ENCODE assay signal across 1 cellular context in the genomic region with DNA sequence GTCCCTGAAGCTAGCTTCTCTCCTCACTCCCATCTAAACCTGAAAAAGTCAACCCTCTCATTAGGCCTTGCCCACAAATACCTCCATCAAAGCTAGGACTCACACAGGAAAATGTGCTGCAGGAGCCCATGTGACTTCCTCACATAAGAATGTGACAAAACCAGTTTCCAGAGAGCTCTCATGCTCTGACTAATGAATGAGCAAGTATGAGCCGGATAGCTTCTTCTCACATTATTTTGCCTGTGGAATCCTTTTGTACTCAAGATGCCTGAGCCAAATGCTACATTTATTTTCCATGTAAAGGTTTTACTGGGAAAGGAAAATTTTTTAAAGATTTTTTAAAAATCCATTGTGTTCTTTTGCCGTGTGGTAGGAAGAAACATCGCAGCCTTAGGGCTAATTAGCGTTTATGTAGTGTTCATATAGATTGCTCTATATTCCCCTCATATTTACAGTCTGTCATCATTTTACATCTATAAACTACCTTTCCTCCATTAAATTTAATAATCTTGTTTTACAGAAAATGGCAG.
TF ChIP-seq lines count a peak whose summit lies in the region.

No MANE protein-coding gene starts in this region.

TF ChIP-seq in IMR-90, 13 proteins besides CTCF, POLR2A, EP300 and RAD21 (continued from another document):
- TF ChIP-seq, protein P1, sequence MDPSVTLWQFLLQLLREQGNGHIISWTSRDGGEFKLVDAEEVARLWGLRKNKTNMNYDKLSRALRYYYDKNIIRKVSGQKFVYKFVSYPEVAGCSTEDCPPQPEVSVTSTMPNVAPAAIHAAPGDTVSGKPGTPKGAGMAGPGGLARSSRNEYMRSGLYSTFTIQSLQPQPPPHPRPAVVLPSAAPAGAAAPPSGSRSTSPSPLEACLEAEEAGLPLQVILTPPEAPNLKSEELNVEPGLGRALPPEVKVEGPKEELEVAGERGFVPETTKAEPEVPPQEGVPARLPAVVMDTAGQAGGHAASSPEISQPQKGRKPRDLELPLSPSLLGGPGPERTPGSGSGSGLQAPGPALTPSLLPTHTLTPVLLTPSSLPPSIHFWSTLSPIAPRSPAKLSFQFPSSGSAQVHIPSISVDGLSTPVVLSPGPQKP (IDR thresholded peaks at IDR 0.05; ENCODE audit: borderline replicate concordance, low read depth, low read length) = no peak
- TF ChIP-seq MAFK (IDR thresholded peaks at IDR 0.05; ENCODE audit: low read depth, low read length) (no peak), MAZ (IDR thresholded peaks at IDR 0.05; ENCODE audit: borderline replicate concordance, low read depth, low read length) (no peak), CHD1 (IDR thresholded peaks at IDR 0.05; ENCODE audit: low read depth, low read length) (no peak), SMC3 (IDR thresholded peaks at IDR 0.05; ENCODE audit: low read depth, low read length) (no peak), RFX5 (IDR thresholded peaks at IDR 0.05; ENCODE audit: low read depth, low read length) (no peak), RCOR1 (IDR thresholded peaks at IDR 0.05; ENCODE audit: insufficient replicate concordance, low read length) (no peak), BHLHE40 (IDR thresholded peaks at IDR 0.05; ENCODE audit: low read depth, low read length) (peak; percentile 69; the same call in 1 of the 2 replicates), NFE2L2 (IDR thresholded peaks at IDR 0.05; ENCODE audit: low read depth, low read length) (no peak), MXI1 (IDR thresholded peaks at IDR 0.05; ENCODE audit: borderline replicate concordance, low read depth, low read length) (no peak), FOS (IDR thresholded peaks at IDR 0.05; ENCODE audit: low read depth, low read length) (0 out of 2 replicates have a peak, but pooled peaks have one; percentile 6), CEBPB (IDR thresholded peaks at IDR 0.05; ENCODE audit: low read depth, low read length) (0 out of 2 replicates have a peak, but pooled peaks have one; percentile 6)
